In genomic region chr11:36118084-36118483, GRCh38 we compare ENCODE assay signal across 1 cellular context.
TF ChIP-seq lines count a peak whose summit lies in the region.

No MANE protein-coding gene starts in this region.

TF ChIP-seq in K562, 482 proteins besides CTCF, POLR2A, EP300 and RAD21 (continued from another document):
- no peak for TF ChIP-seq CREB3L1 (IDR thresholded peaks at IDR 0.05; ENCODE audit: borderline replicate concordance, low read depth)
- no peak for TF ChIP-seq U2AF1 (optimal IDR thresholded peaks at IDR 0.05; ENCODE audit: low read depth, low read length)
- TF ChIP-seq TSC22D4 (tag; IDR thresholded peaks at IDR 0.05): no peak
- no peak for TF ChIP-seq POLR3A (IDR thresholded peaks at IDR 0.05; ENCODE audit: borderline replicate concordance, extremely low read depth, insufficient read depth, insufficient read length)
- no peak for TF ChIP-seq ZNF655 (CRISPR knock-in tag; IDR thresholded peaks at IDR 0.05)
- 0 out of 2 replicates have a peak, but pooled peaks have one; percentile 49 for TF ChIP-seq DMBX1 (CRISPR knock-in tag; IDR thresholded peaks at IDR 0.05; ENCODE audit: borderline replicate concordance)
- no peak for TF ChIP-seq ZNF165 (CRISPR knock-in tag; IDR thresholded peaks at IDR 0.05; ENCODE audit: borderline replicate concordance)
- TF ChIP-seq EHMT2 (IDR thresholded peaks at IDR 0.05): no peak
- no peak for TF ChIP-seq RBM14 (IDR thresholded peaks at IDR 0.05; ENCODE audit: borderline replicate concordance, insufficient read depth, low read depth, low read length)
- TF ChIP-seq KDM4B (IDR thresholded peaks at IDR 0.05; ENCODE audit: borderline replicate concordance in 2 of 2, low read depth in 1 of 2): no peak
- TF ChIP-seq NFATC3 (IDR thresholded peaks at IDR 0.05): no peak
- TF ChIP-seq NR1H2 (CRISPR knock-in tag; IDR thresholded peaks at IDR 0.05): no peak
- TF ChIP-seq CTBP1 (IDR thresholded peaks at IDR 0.05; ENCODE audit: borderline replicate concordance): no peak
- TF ChIP-seq FOXJ2 (tag; IDR thresholded peaks at IDR 0.05): no peak
- TF ChIP-seq SMARCC2 (IDR thresholded peaks at IDR 0.05; ENCODE audit: low read depth): no peak
- no peak for TF ChIP-seq ATF6 (CRISPR knock-in tag; IDR thresholded peaks at IDR 0.05)
- no peak for TF ChIP-seq RBM34 (IDR thresholded peaks at IDR 0.05; ENCODE audit: borderline replicate concordance, insufficient read depth, low read length)
- no peak for TF ChIP-seq RB1 (IDR thresholded peaks at IDR 0.05; ENCODE audit: low read depth)
- TF ChIP-seq RBFOX2 (IDR thresholded peaks at IDR 0.05; ENCODE audit: low read depth, low read length): no peak
- no peak for TF ChIP-seq ZNF764 (CRISPR knock-in tag; IDR thresholded peaks at IDR 0.05; ENCODE audit: low read depth)
- no peak for TF ChIP-seq MEIS2 (IDR thresholded peaks at IDR 0.05; ENCODE audit: partially characterized antibody)
- TF ChIP-seq ATF3 (IDR thresholded peaks at IDR 0.05): peak; percentile 38
- no peak for TF ChIP-seq ATF3 (CRISPR knock-in tag; conservative IDR thresholded peaks at IDR 0.05)
- TF ChIP-seq ZEB2 (IDR thresholded peaks at IDR 0.05): no peak
- no peak for TF ChIP-seq U2AF2 (optimal IDR thresholded peaks at IDR 0.05; ENCODE audit: low read depth, low read length)
- no peak for TF ChIP-seq NFIX (CRISPR knock-in tag; IDR thresholded peaks at IDR 0.05; ENCODE audit: low read depth)
- no peak for TF ChIP-seq CC2D1A (IDR thresholded peaks at IDR 0.05)
- no peak for TF ChIP-seq ETS2 (tag; IDR thresholded peaks at IDR 0.05; ENCODE audit: borderline replicate concordance, poor library complexity, severe bottlenecking)
- TF ChIP-seq MCM3 (IDR thresholded peaks at IDR 0.05): no peak
- no peak for TF ChIP-seq XRCC3 (IDR thresholded peaks at IDR 0.05)
- TF ChIP-seq KLF13 (tag; IDR thresholded peaks at IDR 0.05; ENCODE audit: borderline replicate concordance, low read depth): no peak
- no peak for TF ChIP-seq GTF2E2 (tag; IDR thresholded peaks at IDR 0.05)
- TF ChIP-seq FOXK2 (conservative IDR thresholded peaks at IDR 0.05 in 1 of 2, IDR thresholded peaks at IDR 0.05 in 1 of 2; ENCODE audit: low read depth in 2 of 2): no peak
- TF ChIP-seq HCFC1 (IDR thresholded peaks at IDR 0.05; ENCODE audit: low read depth, low read length): no peak
- no peak for TF ChIP-seq POLR2AphosphoS2 (IDR thresholded peaks at IDR 0.05; ENCODE audit: low read length)
- no peak for TF ChIP-seq NONO (IDR thresholded peaks at IDR 0.05; ENCODE audit: low read depth in 2 of 2, low read length in 1 of 2)
- TF ChIP-seq ZNF175 (CRISPR knock-in tag; IDR thresholded peaks at IDR 0.05; ENCODE audit: low read depth): no peak
- no peak for TF ChIP-seq HMG20B (CRISPR knock-in tag; IDR thresholded peaks at IDR 0.05)
- TF ChIP-seq NFYB (IDR thresholded peaks at IDR 0.05; ENCODE audit: extremely low read depth, insufficient read length): no peak
- TF ChIP-seq SMAD4 (CRISPR knock-in tag; conservative IDR thresholded peaks at IDR 0.05): peak; percentile 17; the same call in 1 of the 2 replicates
- no peak for TF ChIP-seq HOXB6 (CRISPR knock-in tag; IDR thresholded peaks at IDR 0.05; ENCODE audit: borderline replicate concordance)
- TF ChIP-seq GABPB2 (CRISPR knock-in tag; conservative IDR thresholded peaks at IDR 0.05): no peak
- no peak for TF ChIP-seq NR2C1 (IDR thresholded peaks at IDR 0.05)
- TF ChIP-seq NR2C1 (tag; IDR thresholded peaks at IDR 0.05): peak; percentile 54; the same call in 1 of the 2 replicates
- no peak for TF ChIP-seq STAT5B (CRISPR knock-in tag; IDR thresholded peaks at IDR 0.05)
- TF ChIP-seq CXXC5 (CRISPR knock-in tag; IDR thresholded peaks at IDR 0.05): peak; percentile 29; the same call in 1 of the 2 replicates
- TF ChIP-seq CREM (IDR thresholded peaks at IDR 0.05; ENCODE audit: low read depth): no peak
- no peak for TF ChIP-seq CEBPG (CRISPR knock-in tag; IDR thresholded peaks at IDR 0.05)
- peak; percentile 15 to 56; a peak in 1 of 4 replicates for TF ChIP-seq CEBPG (tag; conservative IDR thresholded peaks at IDR 0.05 in 1 of 2, IDR thresholded peaks at IDR 0.05 in 1 of 2)
- TF ChIP-seq PRMT5 (CRISPR knock-in tag; IDR thresholded peaks at IDR 0.05): no peak
- TF ChIP-seq SRSF9 (IDR thresholded peaks at IDR 0.05; ENCODE audit: borderline replicate concordance, low read depth, low read length): no peak
- TF ChIP-seq ZBTB11 (CRISPR knock-in tag; IDR thresholded peaks at IDR 0.05): no peak
- no peak for TF ChIP-seq SP2 (IDR thresholded peaks at IDR 0.05; ENCODE audit: extremely low read depth, low read depth, low read length, poor library complexity, severe bottlenecking)
